ENCODE assay signal across 2 cellular contexts in the genomic region with DNA sequence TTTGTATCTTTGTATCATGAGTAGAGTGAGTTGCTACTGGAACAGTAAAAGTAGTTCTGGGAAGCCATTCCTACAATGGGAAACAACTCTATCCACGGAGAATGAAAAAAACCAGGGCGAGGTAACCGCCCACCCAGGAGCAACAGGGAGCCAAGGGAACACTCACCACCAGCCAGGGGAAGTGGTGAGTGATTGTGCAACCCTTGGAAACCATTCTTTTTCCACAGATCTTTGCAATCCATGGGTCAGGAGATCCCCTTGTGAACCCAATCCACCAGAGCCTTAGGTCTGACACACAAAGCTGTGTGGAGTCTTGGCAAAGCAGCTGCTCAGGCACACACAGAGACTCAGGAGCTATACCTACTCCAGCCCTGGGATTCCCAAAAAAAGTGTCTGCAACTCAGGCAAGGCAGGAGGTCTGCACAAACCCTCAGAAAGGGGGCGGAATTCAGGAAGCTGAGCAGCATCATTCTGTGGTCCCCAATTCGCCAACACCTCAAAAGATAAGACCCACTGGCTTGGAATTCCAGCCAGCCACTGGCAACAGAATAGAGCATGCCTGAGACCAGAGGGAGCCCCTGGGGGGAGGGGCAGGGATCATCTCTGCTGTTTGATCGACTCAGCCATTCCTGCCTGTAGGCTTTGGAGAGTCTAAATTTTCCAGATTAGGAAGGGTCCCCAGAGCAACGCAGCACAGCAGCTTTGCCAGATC.
A peak's percentile ranks its signal among the peaks of the same experiment; 100 is the strongest.
TF ChIP-seq lines count a peak whose summit lies in the region.

No MANE protein-coding gene starts in this region.

TF ChIP-seq in GM23338, 12 proteins besides CTCF, POLR2A, EP300 and RAD21 (continues in another document):
- TF ChIP-seq POLR2AphosphoS5 (IDR thresholded peaks at IDR 0.05; ENCODE audit: low read depth): no peak
- TF ChIP-seq NANOG (IDR thresholded peaks at IDR 0.05; ENCODE audit: borderline replicate concordance): no peak
- no peak for TF ChIP-seq EZH2phosphoT487 (IDR thresholded peaks at IDR 0.05; ENCODE audit: unreplicated experiment)
- TF ChIP-seq, protein P1, sequence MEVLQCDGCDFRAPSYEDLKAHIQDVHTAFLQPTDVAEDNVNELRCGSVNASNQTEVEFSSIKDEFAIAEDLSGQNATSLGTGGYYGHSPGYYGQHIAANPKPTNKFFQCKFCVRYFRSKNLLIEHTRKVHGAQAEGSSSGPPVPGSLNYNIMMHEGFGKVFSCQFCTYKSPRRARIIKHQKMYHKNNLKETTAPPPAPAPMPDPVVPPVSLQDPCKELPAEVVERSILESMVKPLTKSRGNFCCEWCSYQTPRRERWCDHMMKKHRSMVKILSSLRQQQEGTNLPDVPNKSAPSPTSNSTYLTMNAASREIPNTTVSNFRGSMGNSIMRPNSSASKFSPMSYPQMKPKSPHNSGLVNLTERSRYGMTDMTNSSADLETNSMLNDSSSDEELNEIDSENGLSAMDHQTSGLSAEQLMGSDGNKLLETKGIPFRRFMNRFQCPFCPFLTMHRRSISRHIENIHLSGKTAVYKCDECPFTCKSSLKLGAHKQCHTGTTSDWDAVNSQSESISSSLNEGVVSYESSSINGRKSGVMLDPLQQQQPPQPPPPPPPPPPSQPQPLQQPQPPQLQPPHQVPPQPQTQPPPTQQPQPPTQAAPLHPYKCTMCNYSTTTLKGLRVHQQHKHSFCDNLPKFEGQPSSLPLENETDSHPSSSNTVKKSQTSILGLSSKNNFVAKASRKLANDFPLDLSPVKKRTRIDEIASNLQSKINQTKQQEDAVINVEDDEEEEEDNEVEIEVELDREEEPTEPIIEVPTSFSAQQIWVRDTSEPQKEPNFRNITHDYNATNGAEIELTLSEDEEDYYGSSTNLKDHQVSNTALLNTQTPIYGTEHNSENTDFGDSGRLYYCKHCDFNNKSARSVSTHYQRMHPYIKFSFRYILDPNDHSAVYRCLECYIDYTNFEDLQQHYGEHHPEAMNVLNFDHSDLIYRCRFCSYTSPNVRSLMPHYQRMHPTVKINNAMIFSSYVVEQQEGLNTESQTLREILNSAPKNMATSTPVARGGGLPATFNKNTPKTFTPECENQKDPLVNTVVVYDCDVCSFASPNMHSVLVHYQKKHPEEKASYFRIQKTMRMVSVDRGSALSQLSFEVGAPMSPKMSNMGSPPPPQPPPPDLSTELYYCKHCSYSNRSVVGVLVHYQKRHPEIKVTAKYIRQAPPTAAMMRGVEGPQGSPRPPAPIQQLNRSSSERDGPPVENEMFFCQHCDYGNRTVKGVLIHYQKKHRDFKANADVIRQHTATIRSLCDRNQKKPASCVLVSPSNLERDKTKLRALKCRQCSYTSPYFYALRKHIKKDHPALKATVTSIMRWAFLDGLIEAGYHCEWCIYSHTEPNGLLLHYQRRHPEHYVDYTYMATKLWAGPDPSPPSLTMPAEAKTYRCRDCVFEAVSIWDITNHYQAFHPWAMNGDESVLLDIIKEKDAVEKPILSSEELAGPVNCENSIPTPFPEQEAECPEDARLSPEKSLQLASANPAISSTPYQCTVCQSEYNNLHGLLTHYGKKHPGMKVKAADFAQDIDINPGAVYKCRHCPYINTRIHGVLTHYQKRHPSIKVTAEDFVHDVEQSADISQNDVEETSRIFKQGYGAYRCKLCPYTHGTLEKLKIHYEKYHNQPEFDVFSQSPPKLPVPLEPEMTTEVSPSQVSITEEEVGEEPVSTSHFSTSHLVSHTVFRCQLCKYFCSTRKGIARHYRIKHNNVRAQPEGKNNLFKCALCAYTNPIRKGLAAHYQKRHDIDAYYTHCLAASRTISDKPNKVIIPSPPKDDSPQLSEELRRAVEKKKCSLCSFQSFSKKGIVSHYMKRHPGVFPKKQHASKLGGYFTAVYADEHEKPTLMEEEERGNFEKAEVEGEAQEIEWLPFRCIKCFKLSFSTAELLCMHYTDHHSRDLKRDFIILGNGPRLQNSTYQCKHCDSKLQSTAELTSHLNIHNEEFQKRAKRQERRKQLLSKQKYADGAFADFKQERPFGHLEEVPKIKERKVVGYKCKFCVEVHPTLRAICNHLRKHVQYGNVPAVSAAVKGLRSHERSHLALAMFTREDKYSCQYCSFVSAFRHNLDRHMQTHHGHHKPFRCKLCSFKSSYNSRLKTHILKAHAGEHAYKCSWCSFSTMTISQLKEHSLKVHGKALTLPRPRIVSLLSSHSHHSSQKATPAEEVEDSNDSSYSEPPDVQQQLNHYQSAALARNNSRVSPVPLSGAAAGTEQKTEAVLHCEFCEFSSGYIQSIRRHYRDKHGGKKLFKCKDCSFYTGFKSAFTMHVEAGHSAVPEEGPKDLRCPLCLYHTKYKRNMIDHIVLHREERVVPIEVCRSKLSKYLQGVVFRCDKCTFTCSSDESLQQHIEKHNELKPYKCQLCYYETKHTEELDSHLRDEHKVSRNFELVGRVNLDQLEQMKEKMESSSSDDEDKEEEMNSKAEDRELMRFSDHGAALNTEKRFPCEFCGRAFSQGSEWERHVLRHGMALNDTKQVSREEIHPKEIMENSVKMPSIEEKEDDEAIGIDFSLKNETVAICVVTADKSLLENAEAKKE (CRISPR knock-in tag; IDR thresholded peaks at IDR 0.05): no peak
- TF ChIP-seq STAT1 (IDR thresholded peaks at IDR 0.05; ENCODE audit: unreplicated experiment): no peak
- no peak for TF ChIP-seq EZH2 (IDR thresholded peaks at IDR 0.05; ENCODE audit: low read depth, unreplicated experiment)
- TF ChIP-seq ZNF114 (CRISPR knock-in tag; IDR thresholded peaks at IDR 0.05): no peak
- TF ChIP-seq CREB1 (CRISPR knock-in tag; IDR thresholded peaks at IDR 0.05; ENCODE audit: low read depth): no peak
- TF ChIP-seq ZNF331 (CRISPR knock-in tag; IDR thresholded peaks at IDR 0.05; ENCODE audit: low read depth): no peak
- no peak for TF ChIP-seq JUNB (IDR thresholded peaks at IDR 0.05; ENCODE audit: unreplicated experiment)
- TF ChIP-seq, protein P2, sequence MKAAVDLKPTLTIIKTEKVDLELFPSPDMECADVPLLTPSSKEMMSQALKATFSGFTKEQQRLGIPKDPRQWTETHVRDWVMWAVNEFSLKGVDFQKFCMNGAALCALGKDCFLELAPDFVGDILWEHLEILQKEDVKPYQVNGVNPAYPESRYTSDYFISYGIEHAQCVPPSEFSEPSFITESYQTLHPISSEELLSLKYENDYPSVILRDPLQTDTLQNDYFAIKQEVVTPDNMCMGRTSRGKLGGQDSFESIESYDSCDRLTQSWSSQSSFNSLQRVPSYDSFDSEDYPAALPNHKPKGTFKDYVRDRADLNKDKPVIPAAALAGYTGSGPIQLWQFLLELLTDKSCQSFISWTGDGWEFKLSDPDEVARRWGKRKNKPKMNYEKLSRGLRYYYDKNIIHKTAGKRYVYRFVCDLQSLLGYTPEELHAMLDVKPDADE (IDR thresholded peaks at IDR 0.05): no peak

TF ChIP-seq in H1, 55 proteins besides CTCF, POLR2A, EP300 and RAD21:
- TF ChIP-seq RNF2 (IDR thresholded peaks at IDR 0.05; ENCODE audit: borderline replicate concordance, low read depth, low read length, missing control alignments, poor library complexity, severe bottlenecking): no peak
- no peak for TF ChIP-seq PHF8 (conservative IDR thresholded peaks at IDR 0.05; ENCODE audit: low read depth, low read length)
- no peak for TF ChIP-seq KDM4A (IDR thresholded peaks at IDR 0.05; ENCODE audit: low read depth, low read length, severe bottlenecking)
- peak; percentile 54 for TF ChIP-seq CEBPB (IDR thresholded peaks at IDR 0.05; ENCODE audit: low read depth, low read length)
- no peak for TF ChIP-seq EGR1 (IDR thresholded peaks at IDR 0.05; ENCODE audit: borderline replicate concordance, low read depth, low read length)
- TF ChIP-seq ASH2L (IDR thresholded peaks at IDR 0.05; ENCODE audit: low read length): peak; percentile 20
- TF ChIP-seq YY1 (IDR thresholded peaks at IDR 0.05; ENCODE audit: low read depth, low read length): no peak
- TF ChIP-seq TEAD4 (IDR thresholded peaks at IDR 0.05; ENCODE audit: low read depth, low read length): peak; percentile 55; the same call in 1 of the 2 replicates
- TF ChIP-seq JUN (IDR thresholded peaks at IDR 0.05; ENCODE audit: low read depth, low read length): no peak
- TF ChIP-seq GABPA (IDR thresholded peaks at IDR 0.05; ENCODE audit: borderline replicate concordance, insufficient read depth, low read length): no peak
- TF ChIP-seq ZNF274 (IDR thresholded peaks at IDR 0.05; ENCODE audit: borderline replicate concordance, extremely low read depth, low read length): no peak
- no peak for TF ChIP-seq TBP (IDR thresholded peaks at IDR 0.05; ENCODE audit: low read depth, low read length)
- no peak for TF ChIP-seq RXRA (IDR thresholded peaks at IDR 0.05; ENCODE audit: insufficient read depth, low read depth, low read length)
